ENCODE assay signal across 1 cellular context in genomic region chr11:17593466-17594245, GRCh38.
TF ChIP-seq lines count a peak whose summit lies in the region.

No MANE protein-coding gene starts in this region.

TF ChIP-seq in K562, 482 proteins besides CTCF, POLR2A, EP300 and RAD21:
- TF ChIP-seq FOS (IDR thresholded peaks at IDR 0.05; ENCODE audit: extremely low read depth, insufficient read length) = no peak
- no peak for TF ChIP-seq ZNF707 (CRISPR knock-in tag; conservative IDR thresholded peaks at IDR 0.05)
- TF ChIP-seq ZBTB5 (IDR thresholded peaks at IDR 0.05) = no peak
- TF ChIP-seq CBX8 (IDR thresholded peaks at IDR 0.05; ENCODE audit: borderline replicate concordance, extremely low read depth, low read depth, low read length, poor library complexity, severe bottlenecking) = no peak
- no peak for TF ChIP-seq MAX (CRISPR knock-in tag; IDR thresholded peaks at IDR 0.05)
- no peak for TF ChIP-seq PHF20 (IDR thresholded peaks at IDR 0.05; ENCODE audit: partially characterized antibody)
- TF ChIP-seq KDM1A (IDR thresholded peaks at IDR 0.05) = no peak
- TF ChIP-seq GTF2F1 (IDR thresholded peaks at IDR 0.05; ENCODE audit: low read depth, low read length) = no peak
- TF ChIP-seq TRIM25 (IDR thresholded peaks at IDR 0.05; ENCODE audit: borderline replicate concordance) = no peak
- no peak for TF ChIP-seq ZBTB9 (CRISPR knock-in tag; IDR thresholded peaks at IDR 0.05)
- TF ChIP-seq SPI1 (IDR thresholded peaks at IDR 0.05; ENCODE audit: borderline replicate concordance, low read depth, low read length) = no peak
- no peak for TF ChIP-seq HBP1 (CRISPR knock-in tag; IDR thresholded peaks at IDR 0.05)
- TF ChIP-seq STAT5A (IDR thresholded peaks at IDR 0.05; ENCODE audit: borderline replicate concordance, low read length) = no peak
- TF ChIP-seq POLR2AphosphoS5 (IDR thresholded peaks at IDR 0.05; ENCODE audit: control insufficient read depth, insufficient read depth, low read depth, low read length) = no peak
- TF ChIP-seq ILF3 (IDR thresholded peaks at IDR 0.05; ENCODE audit: borderline replicate concordance) = no peak
- no peak for TF ChIP-seq BMI1 (IDR thresholded peaks at IDR 0.05; ENCODE audit: low read length)
- TF ChIP-seq ZSCAN32 (CRISPR knock-in tag; IDR thresholded peaks at IDR 0.05) = no peak
